In genomic region chr12:15265868-15266267, GRCh38 we compare ENCODE assay signal across 27 cellular contexts. TPM values are rescaled to one million over a fixed set of nuclear protein-coding genes. Genes with fewer than 3 reads are reported as not detected.
"Had no signal": no experiment of that assay in that cellular context is flagged by ENCODE, and none has a peak within 500 bp of the region (broad histone marks: within the 10 kb centered on the region; RNA-seq: fewer than 3 reads in every experiment).

No MANE protein-coding gene starts in this region.

- H3K27ac Mint-ChIP-seq: activated B cell treated with CpG ODN at 0.5 μM for 24 hours; activated CD8-positive, alpha-beta memory T cell treated with anti-CD3 and anti-CD28 coated beads, Interleukin-2, amount 10 ng/mL, durations not matched to agents 7 days and 5 days; activated CD8-positive, alpha-beta T cell treated with anti-CD3 and anti-CD28 coated beads, Interleukin-2, amount 10 ng/mL, durations not matched to agents 7 days and 5 days; activated naive CD8-positive, alpha-beta T cell; nephron had no signal

- H3K79me2 ChIP-seq: hepatocyte had no signal

- H3K4me1 Mint-ChIP-seq: activated B cell treated with CpG ODN at 0.5 μM for 24 hours; activated CD8-positive, alpha-beta memory T cell treated with anti-CD3 and anti-CD28 coated beads, Interleukin-2, amount 10 ng/mL, durations not matched to agents 7 days and 5 days had no signal

- H3K36me3 Mint-ChIP-seq: activated CD8-positive, alpha-beta memory T cell treated with anti-CD3 and anti-CD28 coated beads, Interleukin-2, amount 10 ng/mL, durations not matched to agents 7 days and 5 days; activated naive CD8-positive, alpha-beta T cell had no signal

- H3K27me3 ChIP-seq: colonic mucosa, esophagus squamous epithelium, gastroesophageal sphincter, hepatocyte, right lobe of liver, tibial nerve had no signal

- H3K4me2 ChIP-seq: hepatocyte had no signal

- H3K36me3 ChIP-seq: colonic mucosa, esophagus squamous epithelium, gastroesophageal sphincter, left ventricle myocardium inferior, right lobe of liver, tibial nerve had no signal

- H3K9me3 Mint-ChIP-seq: activated B cell treated with CpG ODN at 0.5 μM for 24 hours, nephron had no signal

- H3K4me3 ChIP-seq: colonic mucosa, esophagus squamous epithelium, gastroesophageal sphincter, hepatocyte, left ventricle myocardium inferior, lung, mucosa of descending colon, right lobe of liver, tibial nerve had no signal

- H3K4me1 ChIP-seq: colonic mucosa, esophagus squamous epithelium, gastroesophageal sphincter, left ventricle myocardium inferior, right lobe of liver, tibial nerve had no signal

- FAIRE-seq: endometrium had no signal

- H3K4me3 Mint-ChIP-seq: activated B cell treated with CpG ODN at 0.5 μM for 24 hours; activated CD8-positive, alpha-beta memory T cell treated with anti-CD3 and anti-CD28 coated beads, Interleukin-2, amount 10 ng/mL, durations not matched to agents 7 days and 5 days; activated CD8-positive, alpha-beta T cell treated with anti-CD3 and anti-CD28 coated beads, Interleukin-2, amount 10 ng/mL, durations not matched to agents 7 days and 5 days; activated naive CD8-positive, alpha-beta T cell; nephron had no signal

- H2AFZ ChIP-seq: hepatocyte had no signal

- H3K27ac ChIP-seq: colonic mucosa, epithelial cell of prostate, esophagus squamous epithelium, gastroesophageal sphincter, hepatocyte, left ventricle myocardium inferior, right lobe of liver, tibial nerve had no signal

- ATAC-seq: activated CD8-positive, alpha-beta memory T cell treated with anti-CD3 and anti-CD28 coated beads, Interleukin-2, amount 10 ng/mL, durations not matched to agents 7 days and 5 days; activated CD8-positive, alpha-beta T cell treated with anti-CD3 and anti-CD28 coated beads, Interleukin-2, amount 10 ng/mL, durations not matched to agents 7 days and 5 days; gastroesophageal sphincter; right lobe of liver had no signal

- H3K9me3 ChIP-seq: colonic mucosa, esophagus squamous epithelium, gastroesophageal sphincter, left ventricle myocardium inferior, mucosa of descending colon, right lobe of liver, tibial nerve had no signal

- DNase-seq: activated B cell treated with CpG ODN at 0.5 μM for 24 hours; activated CD4-positive, alpha-beta T cell treated with anti-CD3 and anti-CD28 coated beads, Interleukin-2, amount 50 U/mL, for 1 hour; activated CD8-positive, alpha-beta memory T cell treated with anti-CD3 and anti-CD28 coated beads, Interleukin-2, amount 10 ng/mL, durations not matched to agents 7 days and 5 days; activated CD8-positive, alpha-beta T cell treated with anti-CD3 and anti-CD28 coated beads, Interleukin-2, amount 10 ng/mL, durations not matched to agents 7 days and 5 days; activated naive CD4-positive, alpha-beta T cell; activated T-cell treated with anti-CD3 and anti-CD28 coated beads, Interleukin-2, amount 50 U/mL, for 48 hours; anterior cingulate cortex; colonic mucosa; effector CD8-positive, alpha-beta T cell; esophagus squamous epithelium; islet precursor cell; left ventricle myocardium inferior; mucosa of descending colon; posterior cingulate gyrus; right lobe of liver; stimulated activated CD4-positive, alpha-beta T cell treated with anti-CD3 and anti-CD28 coated beads, Interleukin-2, amount 100 ng/mL, for 48 hours; stimulated activated naive CD4-positive, alpha-beta T cell treated with Interleukin-2 at 50 U/mL for 16 hours had no signal

RNA-seq across cellular contexts. Expression of gene RERG, which starts 44.7 kb away (rescaled TPM):
- total RNA-seq: activated B cell treated with CpG ODN at 0.5 μM for 24 hours; activated CD8-positive, alpha-beta memory T cell treated with anti-CD3 and anti-CD28 coated beads, Interleukin-2, amount 10 ng/mL, durations not matched to agents 7 days and 5 days; activated CD8-positive, alpha-beta T cell treated with anti-CD3 and anti-CD28 coated beads, Interleukin-2, amount 10 ng/mL, durations not matched to agents 7 days and 5 days; dermis microvascular lymphatic vessel endothelial cell; osteoblast had no signal

RNA-seq across cellular contexts. Expression of gene PTPRO, which starts 56.4 kb away (rescaled TPM):
- total RNA-seq: dermis microvascular lymphatic vessel endothelial cell had no signal
